ENCODE assay signal across 8 cellular contexts in genomic region chr14:76904100-76904739, GRCh38.
DNase-seq lines count a peak whose midpoint lies in the region; ATAC-seq and TF ChIP-seq lines count a peak whose summit lies in the region.

No MANE protein-coding gene starts in this region.

- H3K4me1 ChIP-seq in HUES48 (ENCODE audit: control insufficient read depth, insufficient read depth, low read length) (peaks cover 7% of the 10 kb centered on the region; the same call in 1 of the 2 replicates), mucosa of stomach (ENCODE audit: control insufficient read depth, insufficient read depth, low read length) (peaks cover 9% of the 10 kb centered on the region)

- ATAC-seq in HG02885 (IDR thresholded peaks at IDR 0.05; ENCODE audit: poor library complexity, unreplicated experiment), result no peak

- H3K27ac ChIP-seq in 22Rv1 (peak overlapping the region; percentile 61), HUES48 (ENCODE audit: low read depth, low read length) (peak overlapping the region; percentile 39)

- H3K9ac ChIP-seq in HUES48 (ENCODE audit: low read depth, low read length) (no peak overlapping the region), mucosa of stomach (ENCODE audit: low read length) (peak overlapping the region; percentile 33)

- H3K4me3 ChIP-seq in HUES48 (ENCODE audit: low read depth, low read length) (no peak overlapping the region), mucosa of stomach (ENCODE audit: low read length) (no peak overlapping the region)

- H3K9me3 ChIP-seq in HUES48 (ENCODE audit: control insufficient read depth, insufficient read depth, low read length) (peaks cover 4% of the 10 kb centered on the region; the same call in 1 of the 2 replicates), mucosa of stomach (ENCODE audit: control insufficient read depth, low read length) (no peaks in the 10 kb centered on the region)

- DNase-seq in dedifferentiated amniotic fluid mesenchymal stem cell (ENCODE audit: extremely low spot score), result peak; percentile 96
- DNase-seq in iPS-NIHi7 (ENCODE audit: extremely low spot score), result no peak
- no peak for DNase-seq in anterior cingulate cortex (lab: John Stamatoyannopoulos, UW)
- no peak for DNase-seq in stimulated activated CD4-positive, alpha-beta T cell treated with anti-CD3 and anti-CD28 coated beads, Interleukin-2, amount 100 ng/mL, for 48 hours

- H3K36me3 ChIP-seq in HUES48 (ENCODE audit: control insufficient read depth, insufficient read depth, low read length) (no peaks in the 10 kb centered on the region), mucosa of stomach (ENCODE audit: control insufficient read depth, insufficient read depth, low read length) (no peaks in the 10 kb centered on the region)

- H3K27me3 ChIP-seq in HUES48 (ENCODE audit: control insufficient read depth, insufficient read depth, low read length) (no peaks in the 10 kb centered on the region), mucosa of stomach (ENCODE audit: control insufficient read depth, insufficient read depth, low read length) (no peaks in the 10 kb centered on the region)

- no peak for TF ChIP-seq CTCF in 22Rv1 (IDR thresholded peaks at IDR 0.05)
